10 cellular contexts compared by ENCODE assay signal in genomic region chr9:104907278-104907951, GRCh38. TPM values are rescaled to one million over a fixed set of nuclear protein-coding genes. Genes with fewer than 3 reads are reported as not detected.
DNase-seq lines count a peak whose midpoint lies in the region; ATAC-seq and TF ChIP-seq lines count a peak whose summit lies in the region.
"Had no signal": no experiment of that assay in that cellular context is flagged by ENCODE, and none has a peak within 500 bp of the region (broad histone marks: within the 10 kb centered on the region; RNA-seq: fewer than 3 reads in every experiment).

No MANE protein-coding gene starts in this region.

- ATAC-seq in SK-N-SH treated with all-trans-retinoic acid at 6 μM for 48 hours = peak; percentile 82
- ATAC-seq in GM19467 (IDR thresholded peaks at IDR 0.05; ENCODE audit: unreplicated experiment) = no peak

- no peak for TF ChIP-seq CTCF in osteoblast (IDR thresholded peaks at IDR 0.05; ENCODE audit: extremely low read depth, low read depth, low read length)

- H3K27me3 ChIP-seq in osteoblast (ENCODE audit: insufficient read depth, low read length) = no peaks in the 10 kb centered on the region

- H3K9me3 ChIP-seq in osteoblast (ENCODE audit: low read depth, low read length) = no peaks in the 10 kb centered on the region

- H3K4me3 ChIP-seq in osteoblast (ENCODE audit: insufficient read depth, low read length) = peak overlapping the region; percentile 1

- DNase-seq in AG20443 (ENCODE audit: low spot score) (peak; percentile 75), fibroblast of peridontal ligament (ENCODE audit: extremely low read depth) (peak; percentile 77), osteoblast (ENCODE audit: insufficient read length, low spot score, missing footprints) (peak; percentile 86), NCI-H524 (lab: John Stamatoyannopoulos, UW) (no peak), caudate nucleus (lab: John Stamatoyannopoulos, UW) (no peak), COR-L47 (lab: John Stamatoyannopoulos, UW) (no peak)
- DNase-seq: mesendoderm; stimulated activated CD4-positive, alpha-beta T cell treated with anti-CD3 and anti-CD28 coated beads, Interleukin-2, amount 100 ng/mL, for 48 hours had no signal

- no peaks in the 10 kb centered on the region for H3K36me3 ChIP-seq in osteoblast (ENCODE audit: insufficient read depth, low read length)

- no peaks in the 10 kb centered on the region for H4K20me1 ChIP-seq in osteoblast (ENCODE audit: insufficient read depth, low read length)

- no peaks in the 10 kb centered on the region for H3K79me2 ChIP-seq in osteoblast (ENCODE audit: insufficient read depth, low read length)

- H3K4me1 ChIP-seq in osteoblast (ENCODE audit: insufficient read depth, low read length) = peaks cover 42% of the 10 kb centered on the region

- H3K4me2 ChIP-seq in osteoblast (ENCODE audit: insufficient read depth, low read length) = peak overlapping the region; percentile 58

- no peak overlapping the region for H2AFZ ChIP-seq in osteoblast (ENCODE audit: low read length)

- H3K27ac ChIP-seq in osteoblast (ENCODE audit: low read depth, low read length) (peak overlapping the region; percentile 65), caudate nucleus (ENCODE audit: low read depth, low read length) (no peak overlapping the region)

TF ChIP-seq in SK-N-SH treated with all-trans-retinoic acid at 6 μM for 48 hours, 23 proteins besides CTCF, POLR2A, EP300 and RAD21:
- no peak for TF ChIP-seq CSRNP3 (CRISPR knock-in tag; IDR thresholded peaks at IDR 0.05)
TF ChIP-seq in SK-N-SH treated with all-trans-retinoic acid at 6 μM for 48 hours: peak in this region for 0.

RNA-seq across cellular contexts. Expression of gene ABCA1, which starts 20.5 kb away (rescaled TPM):
- 50.1 and 73.1 TPM in 2 replicates for total RNA-seq in osteoblast

Comparison
In these comparisons a context has a peak if more than half of its experiments do, and no peak if none do; other contexts are left out.
1. DNase-seq: peak in AG20443 (single experiment), fibroblast of peridontal ligament (single experiment) and osteoblast (single experiment); none in NCI-H524 (0 of 2), caudate nucleus (0 of 61) and COR-L47 (single experiment).